14 cellular contexts compared by ENCODE assay signal in genomic region chrX:116141270-116141669, GRCh38. TPM values are rescaled to one million over a fixed set of nuclear protein-coding genes. Genes with fewer than 3 reads are reported as not detected.
"Had no signal": no experiment of that assay in that cellular context is flagged by ENCODE, and none has a peak within 500 bp of the region (broad histone marks: within the 10 kb centered on the region; RNA-seq: fewer than 3 reads in every experiment).

No MANE protein-coding gene starts in this region.

RNA-seq across cellular contexts. Expression of gene AGTR2, which starts 29.3 kb away (rescaled TPM):
- total RNA-seq: activated B cell treated with CpG ODN at 0.5 μM for 24 hours; activated CD4-positive, alpha-beta memory T cell treated with anti-CD3 and anti-CD28 coated beads for 36 hours; activated CD4-positive, alpha-beta memory T cell treated with anti-CD3 and anti-CD28 coated beads, Interleukin-2, amount 10 ng/mL, durations not matched to agents 7 days and 5 days; activated CD4-positive, alpha-beta T cell treated with anti-CD3 and anti-CD28 coated beads for 36 hours; activated CD4-positive, alpha-beta T cell treated with anti-CD3 and anti-CD28 coated beads, Interleukin-2, amount 10 ng/mL, durations not matched to agents 24 days and 14 days; activated CD4-positive, alpha-beta T cell treated with anti-CD3 and anti-CD28 coated beads, Interleukin-2, amount 10 ng/mL, durations not matched to agents 7 days and 5 days; activated CD8-positive, alpha-beta memory T cell treated with anti-CD3 and anti-CD28 coated beads for 36 hours; activated CD8-positive, alpha-beta memory T cell treated with anti-CD3 and anti-CD28 coated beads, Interleukin-2, amount 10 ng/mL, durations not matched to agents 7 days and 5 days; activated CD8-positive, alpha-beta T cell treated with anti-CD3 and anti-CD28 coated beads for 36 hours; activated CD8-positive, alpha-beta T cell treated with anti-CD3 and anti-CD28 coated beads, Interleukin-2, amount 10 ng/mL, durations not matched to agents 7 days and 5 days; T-helper 1 cell treated with Interleukin-12 subunit alpha and Interleukin-12 subunit beta and Interleukin-4 antibody, amounts not matched to agents 30 ng/mL and 1 ng/mL, for 36 hours; T-helper 17 cell; T-helper 2 cell treated with Interferon-gamma antibody and Interleukin-4, amounts not matched to agents 100 ng/mL and 5 ng/mL, for 36 hours; WTC11 had no signal
